21 cellular contexts compared by ENCODE assay signal in the genomic region with DNA sequence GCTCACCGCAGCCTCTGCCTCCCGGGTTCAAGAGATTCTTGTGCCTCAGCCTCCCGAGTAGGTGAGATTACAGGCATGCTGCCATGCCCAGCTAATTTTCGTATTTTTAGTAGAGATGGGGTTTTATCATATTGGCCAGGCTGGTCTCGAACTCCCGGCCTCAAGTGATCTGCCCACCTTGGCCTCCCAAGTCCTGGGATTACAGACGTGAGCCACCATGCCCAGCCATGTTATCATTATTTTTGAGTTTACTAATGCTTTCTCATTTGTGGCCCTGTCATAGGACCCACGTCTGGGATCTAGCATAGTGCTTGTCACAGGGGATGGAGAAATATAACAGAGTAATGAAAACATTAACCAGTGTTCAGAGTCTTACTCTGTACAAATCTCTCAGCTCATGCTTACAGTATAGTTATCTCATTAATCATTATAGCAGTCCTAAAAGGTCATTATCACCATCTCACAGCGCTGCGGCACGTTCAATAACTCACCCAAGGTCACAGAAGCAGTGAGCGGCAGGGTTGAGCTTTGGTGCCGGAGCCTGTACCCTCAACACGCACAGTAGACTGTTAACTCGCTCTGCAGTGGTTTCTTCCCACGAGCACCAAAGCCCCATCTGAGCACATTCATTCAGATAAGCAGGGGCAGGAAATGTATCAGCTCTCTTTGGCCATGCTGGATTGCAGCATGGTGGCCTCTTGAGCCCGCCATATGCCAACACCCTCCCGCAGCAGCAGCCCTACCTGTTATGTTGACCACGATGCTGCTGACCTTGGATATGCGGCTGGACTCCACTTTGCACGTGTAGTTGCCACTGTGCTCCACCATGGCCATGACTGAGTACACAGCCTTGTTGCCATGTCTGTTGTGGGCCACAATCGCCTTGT. TPM values are rescaled to one million over a fixed set of nuclear protein-coding genes. Genes with fewer than 3 reads are reported as not detected.
DNase-seq lines count a peak whose midpoint lies in the region; TF ChIP-seq lines count a peak whose summit lies in the region.
"Had no signal": no experiment of that assay in that cellular context is flagged by ENCODE, and none has a peak within 500 bp of the region (broad histone marks: within the 10 kb centered on the region; RNA-seq: fewer than 3 reads in every experiment).

No MANE protein-coding gene starts in this region.

- CTCF ChIA-PET in RWPE1 (lab: Yijun Ruan, JAX) = no interaction called here

- H3K4me3 Mint-ChIP-seq in activated naive CD8-positive, alpha-beta T cell treated with anti-CD3 and anti-CD28 coated beads for 36 hours = no peak overlapping the region
- peak overlapping the region in 1 of 5 donors; percentile 61 for H3K4me3 Mint-ChIP-seq in immature natural killer cell

- TF ChIP-seq POLR2A in sigmoid colon (IDR thresholded peaks at IDR 0.05) = no peak

- no peaks in the 10 kb centered on the region for H3K4me1 ChIP-seq in sigmoid colon
- H3K4me1 ChIP-seq in ascending aorta = no peaks in the 10 kb centered on the region
- H3K4me1 ChIP-seq: HAP-1, SJSA1 had no signal

- H3K9me3 ChIP-seq in sigmoid colon (no peaks in the 10 kb centered on the region), ascending aorta (no peaks in the 10 kb centered on the region)
- H3K9me3 ChIP-seq: HAP-1, MG63, SJSA1 had no signal

- POLR2A ChIA-PET in RWPE1 (lab: Yijun Ruan, JAX; ENCODE audit: low non-redundant PET) = no interaction called here

- no peak for TF ChIP-seq EP300 in sigmoid colon (IDR thresholded peaks at IDR 0.05)

- intact Hi-C loops in sigmoid colon (cut with DNase I) = no loop called here
- intact Hi-C loops in ascending aorta (cut with DNase I) = no loop called here

- H3K27me3 ChIP-seq in sigmoid colon = no peaks in the 10 kb centered on the region
- no peaks in the 10 kb centered on the region for H3K27me3 ChIP-seq in ascending aorta
- H3K27me3 ChIP-seq: BLaER1 treated with 17β-estradiol and CSF1 and Interleukin-3, amounts not matched to agents 10 nM and 100 nM; MG63; SJSA1 had no signal

- DNase-seq in RWPE1 (ENCODE audit: low spot score) = no peak
- DNase-seq in activated naive CD8-positive, alpha-beta T cell treated with anti-CD3 and anti-CD28 coated beads for 36 hours = no peak
- DNase-seq in immature natural killer cell = no peak
- DNase-seq in sigmoid colon = peak; percentile 38
- DNase-seq in activated CD4-positive, CD25-positive, alpha-beta regulatory T cell treated with anti-CD3 and anti-CD28 coated beads, Interleukin-2, amount 50 U/mL, for 72 hours = no peak
- DNase-seq in middle frontal gyrus (ENCODE audit: extremely low spot score, low spot score) = no peak
- DNase-seq in ascending aorta (ENCODE audit: low spot score in 2 of 2) = no peak
- DNase-seq: DMS79 treated with DMSO at 0.1 percent for 48 hours, IMR-90, Karpas-422, MG63, NCI-H1048, NCI-H1436, NCI-H1930, NCI-H226, NCI-H524, PC-3 had no signal

- H3K4me3 ChIP-seq in sigmoid colon (no peak overlapping the region), ascending aorta (no peak overlapping the region)
- H3K4me3 ChIP-seq: BLaER1 treated with 17β-estradiol and CSF1 and Interleukin-3, amounts not matched to agents 10 nM and 100 nM; HAP-1; MG63; SJSA1 had no signal

- WGBS in sigmoid colon, 2 donors = 90% methylated on average over 22 of the region's 22 CpGs

- H3K4me1 Mint-ChIP-seq in activated naive CD8-positive, alpha-beta T cell treated with anti-CD3 and anti-CD28 coated beads for 36 hours = peaks cover 26% of the 10 kb centered on the region
- H3K4me1 Mint-ChIP-seq in immature natural killer cell = peaks cover 1 to 16% of the 10 kb centered on the region in 2 donors

- peaks cover 31% of the 10 kb centered on the region for H3K36me3 Mint-ChIP-seq in activated naive CD8-positive, alpha-beta T cell treated with anti-CD3 and anti-CD28 coated beads for 36 hours
- peaks cover 0 to 23% (median 5%) of the 10 kb centered on the region in 3 donors for H3K36me3 Mint-ChIP-seq in immature natural killer cell

- peak overlapping the region; percentile 64 for H3K27ac Mint-ChIP-seq in activated naive CD8-positive, alpha-beta T cell treated with anti-CD3 and anti-CD28 coated beads for 36 hours
- H3K27ac Mint-ChIP-seq in immature natural killer cell = peak overlapping the region in 4 of 6 donors; percentile 44 to 80 (median 78)

- TF ChIP-seq CTCF in RWPE1 (conservative IDR thresholded peaks at IDR 0.05; ENCODE audit: low read depth) (no peak), sigmoid colon (IDR thresholded peaks at IDR 0.05) (no peak), ascending aorta (IDR thresholded peaks at IDR 0.05) (no peak)

- H3K27me3 Mint-ChIP-seq in activated naive CD8-positive, alpha-beta T cell treated with anti-CD3 and anti-CD28 coated beads for 36 hours = no peaks in the 10 kb centered on the region
- peaks cover 0 to 2% (median 0%) of the 10 kb centered on the region in 3 donors for H3K27me3 Mint-ChIP-seq in immature natural killer cell (ENCODE audit: low read depth in 3 of 3)

- H3K36me3 ChIP-seq in sigmoid colon (no peaks in the 10 kb centered on the region), ascending aorta (no peaks in the 10 kb centered on the region)
- H3K36me3 ChIP-seq: HAP-1, MG63, SJSA1 had no signal

- H3K9me3 Mint-ChIP-seq in activated naive CD8-positive, alpha-beta T cell treated with anti-CD3 and anti-CD28 coated beads for 36 hours = no peaks in the 10 kb centered on the region
- H3K9me3 Mint-ChIP-seq in immature natural killer cell = no peaks in the 10 kb centered on the region

- H3K27ac ChIP-seq in RWPE1 (peak overlapping the region; percentile 10; the same call in 1 of the 2 replicates), sigmoid colon (no peak overlapping the region), ascending aorta (no peak overlapping the region)
- H3K27ac ChIP-seq: BLaER1 treated with 17β-estradiol and CSF1 and Interleukin-3, amounts not matched to agents 10 nM and 100 nM; HL-60; SJSA1 had no signal

RNA-seq across cellular contexts. Expression of gene PECAM1, which starts 21.4 kb away (rescaled TPM):
- total RNA-seq in activated naive CD8-positive, alpha-beta T cell treated with anti-CD3 and anti-CD28 coated beads for 36 hours = 10 to 100 TPM; 35.6 to 37.6 TPM
- 10 to 100 TPM; 39.2 to 60.8 (median 53.4) TPM for polyA plus RNA-seq in immature natural killer cell
- 10 to 100 TPM; 36.0 to 60.9 (median 44.3) TPM for total RNA-seq in sigmoid colon
- 10 to 100 TPM in 1 of 3 donors, 1 to 10 TPM in 2; 3.6 to 39.0 (median 4.9) TPM for polyA plus RNA-seq in sigmoid colon
- 325 TPM for total RNA-seq in ascending aorta
- total RNA-seq: IMR-90, SJSA1 had no signal
- polyA plus RNA-seq: IMR-90 had no signal
